In the genomic region with DNA sequence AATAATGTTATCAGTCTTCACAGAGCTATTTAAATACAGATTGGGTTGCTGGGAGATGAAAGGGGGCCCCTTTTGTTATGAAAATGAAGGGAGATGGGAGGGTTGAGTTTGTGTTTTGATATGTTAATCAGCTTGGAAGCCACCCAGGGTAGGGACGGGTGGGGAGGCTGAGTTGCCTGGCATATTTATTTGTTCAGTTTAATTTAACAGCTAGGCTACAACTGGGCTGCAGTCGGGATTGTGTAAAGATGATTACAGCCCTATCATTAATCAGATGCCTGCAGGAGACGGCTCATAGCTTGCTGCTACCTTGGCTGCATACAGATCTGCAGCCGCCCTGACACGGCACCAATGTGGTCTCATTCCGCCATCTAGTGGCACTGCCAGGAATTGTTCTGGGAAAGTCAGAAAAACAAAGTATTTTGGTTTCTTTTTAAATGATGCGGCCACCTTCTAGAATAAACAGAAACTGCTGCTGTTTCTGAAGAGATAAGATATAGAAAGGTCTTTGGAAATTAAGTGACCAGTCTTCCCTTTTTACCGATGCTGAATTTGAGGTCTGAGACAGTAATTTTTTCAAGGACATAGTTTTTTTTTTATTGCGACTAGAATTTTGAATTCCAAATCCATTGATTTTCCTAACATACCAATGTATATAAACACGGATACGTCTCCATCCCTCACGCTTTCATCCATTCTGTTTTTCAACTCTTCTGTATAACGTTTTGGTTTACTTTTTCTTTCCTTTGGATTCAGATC, we compare ENCODE assay signal across 8 cellular contexts.
DNase-seq lines count a peak whose midpoint lies in the region; ATAC-seq and TF ChIP-seq lines count a peak whose summit lies in the region.

No MANE protein-coding gene starts in this region.

- H3K36me3 Mint-ChIP-seq in activated T-cell treated with anti-CD3 and anti-CD28 coated beads, Interleukin-2, amount 50 U/mL, for 4 hours (ENCODE audit: insufficient read depth): no peaks in the 10 kb centered on the region
- no peaks in the 10 kb centered on the region for H3K36me3 Mint-ChIP-seq in natural killer cell
- no peaks in the 10 kb centered on the region for H3K36me3 Mint-ChIP-seq in stimulated activated naive B cell treated with anti-CD40 and anti-IgM and Interleukin-4, amounts not matched to agents 10 μg/mL and 1 μg/mL and 100 μg/mL, for 72 hours

- peak overlapping the region; percentile 1 to 39 (median 24) for H3K4me3 ChIP-seq in fibroblast of lung (replicated peaks in 1 of 4; ENCODE audit: control extremely low read depth in 1 of 4, insufficient read depth in 1 of 4, low read depth in 3 of 4, low read length in 4 of 4)

- no peak overlapping the region for H3K27ac Mint-ChIP-seq in natural killer cell
- no peak overlapping the region for H3K27ac Mint-ChIP-seq in stimulated activated naive B cell treated with anti-CD40 and anti-IgM and Interleukin-4, amounts not matched to agents 10 μg/mL and 1 μg/mL and 100 μg/mL, for 72 hours

- peak; percentile 81 for DNase-seq in AG20443 (ENCODE audit: low spot score)
- DNase-seq in GM20000 (ENCODE audit: low spot score): peak; percentile 60
- peak; percentile 42 for DNase-seq in NOMO-1 treated with DMSO at 0.1 percent for 48 hours (lab: John Stamatoyannopoulos, UW; ENCODE audit: unreplicated experiment)
- peak; percentile 49 for DNase-seq in activated T-cell treated with anti-CD3 and anti-CD28 coated beads, Interleukin-2, amount 50 U/mL, for 4 hours
- peak; percentile 41 to 59 for DNase-seq in fibroblast of lung (ENCODE audit: low read depth in 2 of 2)
- DNase-seq in natural killer cell: peak; percentile 49
- DNase-seq in stimulated activated naive B cell treated with anti-CD40 and anti-IgM and Interleukin-4, amounts not matched to agents 10 μg/mL and 1 μg/mL and 100 μg/mL, for 72 hours: peak; percentile 40
- DNase-seq in SKM-1 treated with dmso at 0.1 percent for 144 hours (lab: John Stamatoyannopoulos, UW; ENCODE audit: unreplicated experiment): no peak

- H3K4me1 Mint-ChIP-seq in activated T-cell treated with anti-CD3 and anti-CD28 coated beads, Interleukin-2, amount 50 U/mL, for 4 hours (ENCODE audit: low read depth): peaks cover 6% of the 10 kb centered on the region
- peaks cover 6% of the 10 kb centered on the region in 2 donors for H3K4me1 Mint-ChIP-seq in natural killer cell
- H3K4me1 Mint-ChIP-seq in stimulated activated naive B cell treated with anti-CD40 and anti-IgM and Interleukin-4, amounts not matched to agents 10 μg/mL and 1 μg/mL and 100 μg/mL, for 72 hours: peaks cover 0 to 3% of the 10 kb centered on the region in 2 donors

- peak overlapping the region; percentile 68 for H3K4me2 ChIP-seq in fibroblast of lung (ENCODE audit: extremely low read depth, insufficient read depth, low read length)

- H3K36me3 ChIP-seq in fibroblast of lung (ENCODE audit: control insufficient read depth, insufficient read depth, low read length): no peaks in the 10 kb centered on the region

- intact Hi-C loops in natural killer cell (cut with micrococcal nuclease): no loop called here

- peak overlapping the region; percentile 22 for H3K4me3 Mint-ChIP-seq in activated T-cell treated with anti-CD3 and anti-CD28 coated beads, Interleukin-2, amount 50 U/mL, for 4 hours
- peak overlapping the region; percentile 40 for H3K4me3 Mint-ChIP-seq in natural killer cell
- peak overlapping the region in 1 of 2 donors; percentile 8 for H3K4me3 Mint-ChIP-seq in stimulated activated naive B cell treated with anti-CD40 and anti-IgM and Interleukin-4, amounts not matched to agents 10 μg/mL and 1 μg/mL and 100 μg/mL, for 72 hours

- H4K20me1 ChIP-seq in fibroblast of lung (ENCODE audit: control insufficient read depth, extremely low read depth, insufficient read depth, low read length): no peaks in the 10 kb centered on the region

- no peaks in the 10 kb centered on the region for H3K9me3 ChIP-seq in fibroblast of lung (ENCODE audit: control insufficient read depth, insufficient read depth, low read depth, low read length)

- peak overlapping the region; percentile 45 for H2AFZ ChIP-seq in fibroblast of lung (ENCODE audit: low read length)

- TF ChIP-seq CTCF in GM20000 (IDR thresholded peaks at IDR 0.05; ENCODE audit: extremely low read depth, missing control alignments): peak; percentile 86
- TF ChIP-seq CTCF in fibroblast of lung (conservative IDR thresholded peaks at IDR 0.05 in 1 of 2, IDR thresholded peaks at IDR 0.05 in 1 of 2; ENCODE audit: low read depth in 1 of 2, low read length in 2 of 2): peak; percentile 84 to 93
- TF ChIP-seq CTCF in natural killer cell (IDR thresholded peaks at IDR 0.05): peak; percentile 86

- H3K9me3 Mint-ChIP-seq in activated T-cell treated with anti-CD3 and anti-CD28 coated beads, Interleukin-2, amount 50 U/mL, for 4 hours: peaks cover 8% of the 10 kb centered on the region
- no peaks in the 10 kb centered on the region for H3K9me3 Mint-ChIP-seq in natural killer cell
- peaks cover 8 to 12% of the 10 kb centered on the region in 2 donors for H3K9me3 Mint-ChIP-seq in stimulated activated naive B cell treated with anti-CD40 and anti-IgM and Interleukin-4, amounts not matched to agents 10 μg/mL and 1 μg/mL and 100 μg/mL, for 72 hours

- H3K27me3 Mint-ChIP-seq in activated T-cell treated with anti-CD3 and anti-CD28 coated beads, Interleukin-2, amount 50 U/mL, for 4 hours (ENCODE audit: low read depth): peaks cover 42% of the 10 kb centered on the region
- H3K27me3 Mint-ChIP-seq in natural killer cell (ENCODE audit: low read depth in 2 of 2): peaks cover 23 to 64% of the 10 kb centered on the region in 2 donors
- peaks cover 26 to 31% of the 10 kb centered on the region in 2 donors for H3K27me3 Mint-ChIP-seq in stimulated activated naive B cell treated with anti-CD40 and anti-IgM and Interleukin-4, amounts not matched to agents 10 μg/mL and 1 μg/mL and 100 μg/mL, for 72 hours

- H3K79me2 ChIP-seq in fibroblast of lung (ENCODE audit: control insufficient read depth, insufficient read depth, low read length): no peaks in the 10 kb centered on the region

- no peak overlapping the region for H3K27ac ChIP-seq in fibroblast of lung (ENCODE audit: insufficient read depth, low read length)

- H3K9ac ChIP-seq in fibroblast of lung (ENCODE audit: insufficient read depth, low read length): no peak overlapping the region

- H3K4me1 ChIP-seq in fibroblast of lung (ENCODE audit: control insufficient read depth, extremely low read depth, insufficient read depth, low read length): no peaks in the 10 kb centered on the region

- peak; percentile 46 to 53 for ATAC-seq in activated T-cell treated with anti-CD3 and anti-CD28 coated beads, Interleukin-2, amount 50 U/mL, for 4 hours
- peak; percentile 72 to 89 (median 73) for ATAC-seq in natural killer cell
- ATAC-seq in stimulated activated naive B cell treated with anti-CD40 and anti-IgM and Interleukin-4, amounts not matched to agents 10 μg/mL and 1 μg/mL and 100 μg/mL, for 72 hours (replicated peaks): peak; percentile 65 to 81

- no peaks in the 10 kb centered on the region for H3K27me3 ChIP-seq in fibroblast of lung (ENCODE audit: control insufficient read depth, insufficient read depth, low read length)
